Comparison of ENCODE assay signal across 9 cellular contexts in genomic region chr1:156692958-156693857, GRCh38.
DNase-seq lines count a peak whose midpoint lies in the region; ATAC-seq lines count a peak whose summit lies in the region.
"Had no signal": no experiment of that assay in that cellular context is flagged by ENCODE, and none has a peak within 500 bp of the region (broad histone marks: within the 10 kb centered on the region; RNA-seq: fewer than 3 reads in every experiment).

No MANE protein-coding gene starts in this region.

- ATAC-seq in HG03520 (IDR thresholded peaks at IDR 0.05; ENCODE audit: unreplicated experiment) (no peak), HG02840 (IDR thresholded peaks at IDR 0.05; ENCODE audit: low FRiP score, unreplicated experiment) (no peak)

- H3K4me3 ChIP-seq in skin epidermis: no peak overlapping the region

- peak; percentile 82 for DNase-seq in NCI-H146 (lab: John Stamatoyannopoulos, UW)
- no peak for DNase-seq in NCI-H146 treated with DMSO at 0.1 percent for 48 hours (lab: John Stamatoyannopoulos, UW; ENCODE audit: unreplicated experiment)
- peak; percentile 89 for DNase-seq in NCI-H69 (lab: John Stamatoyannopoulos, UW)
- DNase-seq in epithelial cell of prostate (ENCODE audit: low read depth, low spot score): no peak
- DNase-seq in 8988T: no peak
- DNase-seq: kidney had no signal

- H3K27ac ChIP-seq in epithelial cell of prostate (peak overlapping the region; percentile 70), skin epidermis (peak overlapping the region in 20 of 21 experiments; percentile 27 to 86 (median 68))

Comparison
In these comparisons a context has a peak if more than half of its experiments do, and no peak if none do; other contexts are left out.
1. DNase-seq: peak in NCI-H146 (single experiment) and NCI-H69 (single experiment); none in NCI-H146 treated with DMSO at 0.1 percent for 48 hours (single experiment), epithelial cell of prostate (single experiment) and 8988T (single experiment).